Comparison of ENCODE assay signal across 9 cellular contexts in genomic region chr1:15680614-15681345, GRCh38. TPM values are rescaled to one million over a fixed set of nuclear protein-coding genes. Genes with fewer than 3 reads are reported as not detected.
A peak's percentile ranks its signal among the peaks of the same experiment; 100 is the strongest.
DNase-seq lines count a peak whose midpoint lies in the region; ATAC-seq and TF ChIP-seq lines count a peak whose summit lies in the region.
"Had no signal": no experiment of that assay in that cellular context is flagged by ENCODE, and none has a peak within 500 bp of the region (broad histone marks: within the 10 kb centered on the region; RNA-seq: fewer than 3 reads in every experiment).

No MANE protein-coding gene starts in this region.

- H2AFZ ChIP-seq in OCI-LY3 (ENCODE audit: low read depth, low read length): no peak overlapping the region

- no peak overlapping the region for H3K9ac ChIP-seq in OCI-LY3 (ENCODE audit: low read length)

- no peaks in the 10 kb centered on the region for H3K9me3 ChIP-seq in OCI-LY3 (ENCODE audit: insufficient read depth, low read length)
- H3K9me3 ChIP-seq in esophagus squamous epithelium: no peaks in the 10 kb centered on the region

- peak overlapping the region; percentile 33 for H3K4me2 ChIP-seq in OCI-LY3 (ENCODE audit: low read length)

- DNase-seq in GM10266 (ENCODE audit: extremely low spot score) (peak; percentile 38), esophagus squamous epithelium (lab: John Stamatoyannopoulos, UW) (no peak), DMS114 treated with DMSO at 0.1 percent for 48 hours (lab: John Stamatoyannopoulos, UW; ENCODE audit: unreplicated experiment) (no peak), mucosa of gallbladder (ENCODE audit: low spot score) (no peak), SKM-1 treated with dmso at 0.1 percent for 144 hours (lab: John Stamatoyannopoulos, UW; ENCODE audit: unreplicated experiment) (no peak)
- DNase-seq: NCI-H748 treated with DMSO at 0.1 percent for 48 hours had no signal

- peaks cover 41% of the 10 kb centered on the region for H3K4me1 ChIP-seq in OCI-LY3 (ENCODE audit: low read length)
- peaks cover 21 to 56% (median 24%) of the 10 kb centered on the region in 3 donors for H3K4me1 ChIP-seq in esophagus squamous epithelium

- TF ChIP-seq POLR2A in esophagus squamous epithelium (IDR thresholded peaks at IDR 0.05): no peak

- intact Hi-C loops in esophagus squamous epithelium (cut with DNase I): loop anchor here (5.0 kb wide), 1 partner anchor 63 kb away; the partner anchor contains the start of gene DDI2

- H3K27me3 ChIP-seq in OCI-LY3 (ENCODE audit: low read depth, low read length) (no peaks in the 10 kb centered on the region), esophagus squamous epithelium (no peaks in the 10 kb centered on the region)

- no peak for TF ChIP-seq CTCF in GM10266 (IDR thresholded peaks at IDR 0.05; ENCODE audit: control insufficient read depth, insufficient read depth, low read depth, missing control alignments)
- no peak for TF ChIP-seq CTCF in OCI-LY3 (IDR thresholded peaks at IDR 0.05; ENCODE audit: low read depth, low read length)
- no peak for TF ChIP-seq CTCF in esophagus squamous epithelium (IDR thresholded peaks at IDR 0.05)

- peaks cover 22% of the 10 kb centered on the region for H3K79me2 ChIP-seq in OCI-LY3 (ENCODE audit: low read length)

- H4K20me1 ChIP-seq in OCI-LY3 (ENCODE audit: insufficient read depth, low read length): peaks cover 4% of the 10 kb centered on the region

- ATAC-seq in GM18909 (IDR thresholded peaks at IDR 0.05; ENCODE audit: poor library complexity, unreplicated experiment): no peak

- peak overlapping the region; percentile 40; the same call in 1 of the 2 replicates for H3K27ac ChIP-seq in OCI-LY3 (ENCODE audit: low read length)
- H3K27ac ChIP-seq in esophagus squamous epithelium: peak overlapping the region; percentile 85 to 100 (median 98)
- peak overlapping the region in 20 of 21 experiments; percentile 21 to 100 (median 99) for H3K27ac ChIP-seq in skin epidermis

- H3K36me3 ChIP-seq in OCI-LY3 (replicated peaks; ENCODE audit: low read depth, low read length) (no peaks in the 10 kb centered on the region), esophagus squamous epithelium (no peaks in the 10 kb centered on the region)

- 55 to 70% methylated on average over 7 of the region's 7 CpGs for WGBS in esophagus squamous epithelium, 2 donors

- no peak overlapping the region for H3K4me3 ChIP-seq in OCI-LY3 (ENCODE audit: low read length)
- H3K4me3 ChIP-seq in esophagus squamous epithelium: no peak overlapping the region
- no peak overlapping the region for H3K4me3 ChIP-seq in skin epidermis

RNA-seq across cellular contexts. Expression of gene PLEKHM2, which starts 3.3 kb away (rescaled TPM):
- total RNA-seq in esophagus squamous epithelium: 10 to 100 TPM; 34.6 to 57.9 (median 42.4) TPM
- total RNA-seq in mucosa of gallbladder: 71.2 TPM

RNA-seq across cellular contexts. Expression of gene SLC25A34, which starts 55.3 kb away (rescaled TPM):
- total RNA-seq in esophagus squamous epithelium (1 to 10 TPM in 2 of 4 donors, under 1 TPM in 2; 0.44 to 1.1 (median 0.83) TPM), mucosa of gallbladder (10.1 TPM)

Comparison
In these comparisons a context has a peak if more than half of its experiments do, and no peak if none do; other contexts are left out.
1. H3K27ac ChIP-seq: peak in every context shown above with its lines; median percentile 99 in skin epidermis; 98 in esophagus squamous epithelium; 40 in OCI-LY3.